24 cellular contexts compared by ENCODE assay signal in the genomic region with DNA sequence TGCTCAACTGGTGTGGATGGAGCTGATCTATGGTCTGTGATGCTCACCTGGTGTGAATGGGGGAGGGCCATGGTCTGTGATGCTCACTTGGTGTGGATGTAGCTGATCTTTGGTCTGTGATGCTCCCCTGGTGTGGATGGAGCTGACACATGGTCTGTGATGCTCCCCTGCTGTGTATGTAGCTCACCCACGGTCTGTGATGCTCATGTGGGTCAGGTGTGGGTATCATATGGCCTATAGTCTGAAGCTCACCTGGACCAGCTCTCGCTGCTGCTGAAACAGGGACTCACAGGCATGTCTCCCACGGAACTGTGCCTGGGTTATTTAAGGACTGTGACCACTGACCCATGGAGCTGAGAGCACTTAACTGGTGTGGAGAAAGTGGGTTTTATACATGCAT.
"Had no signal": no experiment of that assay in that cellular context is flagged by ENCODE, and none has a peak within 500 bp of the region (broad histone marks: within the 10 kb centered on the region; RNA-seq: fewer than 3 reads in every experiment).

No MANE protein-coding gene starts in this region.

- H3K9me3 ChIP-seq: psoas muscle had no signal

- H3K4me3 ChIP-seq: esophagus muscularis mucosa, gastroesophageal sphincter, heart left ventricle, hepatocyte, left lung, neural progenitor cell, psoas muscle, sigmoid colon, thoracic aorta, tibial nerve, upper lobe of left lung, uterus had no signal

- H3K9me3 Mint-ChIP-seq: nephron; stimulated activated naive B cell treated with anti-CD40 and anti-IgM and Interleukin-4, amounts not matched to agents 10 μg/mL and 1 μg/mL and 100 μg/mL, for 72 hours; stimulated activated naive CD8-positive, alpha-beta T cell treated with anti-CD3 and anti-CD28 coated beads, Interleukin-15, Interleukin-2, amounts not matched to agents 100 ng/mL and 50 ng/mL, for 24 hours had no signal

- H3K27ac ChIP-seq: esophagus muscularis mucosa, foreskin keratinocyte, gastroesophageal sphincter, heart left ventricle, hepatocyte, left lung, neural progenitor cell, psoas muscle, sigmoid colon, thoracic aorta, tibial nerve, upper lobe of left lung, uterus had no signal

- ATAC-seq: foreskin keratinocyte; gastroesophageal sphincter; heart left ventricle; left cardiac atrium; left lung; naive thymus-derived CD4-positive, alpha-beta T cell; psoas muscle; right cardiac atrium; stimulated activated naive B cell treated with anti-CD40 and anti-IgM and Interleukin-4, amounts not matched to agents 10 μg/mL and 1 μg/mL and 100 μg/mL, for 72 hours had no signal

- H3K36me3 Mint-ChIP-seq: naive thymus-derived CD4-positive, alpha-beta T cell; neural progenitor cell; stimulated activated naive B cell treated with anti-CD40 and anti-IgM and Interleukin-4, amounts not matched to agents 10 μg/mL and 1 μg/mL and 100 μg/mL, for 72 hours had no signal

- H3K9ac ChIP-seq: neural progenitor cell had no signal

- H3K27ac Mint-ChIP-seq: dendritic cell treated with granulocyte-macrophage colony-stimulating factor and Interleukin-4, amounts not matched to agents 40 ng/mL and 50 ng/mL, for 4 days; naive thymus-derived CD4-positive, alpha-beta T cell; nephron; neural progenitor cell; stimulated activated naive B cell treated with anti-CD40 and anti-IgM and Interleukin-4, amounts not matched to agents 10 μg/mL and 1 μg/mL and 100 μg/mL, for 72 hours; stimulated activated naive CD8-positive, alpha-beta T cell treated with anti-CD3 and anti-CD28 coated beads, Interleukin-15, Interleukin-2, amounts not matched to agents 100 ng/mL and 50 ng/mL, for 24 hours had no signal

- H3K27me3 ChIP-seq: foreskin keratinocyte, neural progenitor cell, tibial nerve, upper lobe of left lung had no signal

- H3K4me1 ChIP-seq: esophagus muscularis mucosa, foreskin keratinocyte, gastroesophageal sphincter, heart left ventricle, left lung, psoas muscle, sigmoid colon, tibial nerve, upper lobe of left lung, uterus had no signal

- DNase-seq: effector CD8-positive, alpha-beta T cell; foreskin keratinocyte; heart left ventricle; left cardiac atrium; left lung; mesenchymal stem cell; midbrain; naive thymus-derived CD4-positive, alpha-beta T cell; nucleus accumbens; psoas muscle; right cardiac atrium; sigmoid colon; stimulated activated naive B cell treated with anti-CD40 and anti-IgM and Interleukin-4, amounts not matched to agents 10 μg/mL and 1 μg/mL and 100 μg/mL, for 72 hours; upper lobe of left lung; uterus had no signal

- H3K4me3 Mint-ChIP-seq: dendritic cell treated with granulocyte-macrophage colony-stimulating factor and Interleukin-4, amounts not matched to agents 40 ng/mL and 50 ng/mL, for 4 days; naive thymus-derived CD4-positive, alpha-beta T cell; nephron; neural progenitor cell; stimulated activated naive B cell treated with anti-CD40 and anti-IgM and Interleukin-4, amounts not matched to agents 10 μg/mL and 1 μg/mL and 100 μg/mL, for 72 hours; stimulated activated naive CD8-positive, alpha-beta T cell treated with anti-CD3 and anti-CD28 coated beads, Interleukin-15, Interleukin-2, amounts not matched to agents 100 ng/mL and 50 ng/mL, for 24 hours had no signal

- H3K4me1 Mint-ChIP-seq: nephron had no signal

- H3K36me3 ChIP-seq: esophagus muscularis mucosa, gastroesophageal sphincter, heart left ventricle, left lung, neural progenitor cell, sigmoid colon, thoracic aorta, tibial nerve, upper lobe of left lung, uterus had no signal
